ENCODE assay signal across 21 cellular contexts in the genomic region with DNA sequence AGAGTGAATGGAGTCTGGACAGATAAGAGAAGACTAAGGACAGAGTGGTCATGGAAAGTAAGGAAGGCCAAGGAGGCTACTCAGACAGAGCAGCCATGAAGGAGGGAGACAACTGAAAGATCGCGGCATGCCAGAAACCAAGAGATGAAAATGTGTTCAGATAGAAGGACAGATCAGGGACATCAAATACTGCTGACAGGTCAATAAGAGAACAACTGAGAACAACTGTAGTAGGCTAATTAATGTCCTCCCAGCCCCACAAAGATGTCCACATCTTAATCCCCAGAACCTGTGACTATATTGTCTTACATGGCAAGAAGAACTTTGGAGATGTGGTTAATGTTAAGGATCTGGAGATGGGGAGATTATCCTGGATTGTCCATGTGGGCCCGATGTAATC. TPM values are rescaled to one million over a fixed set of nuclear protein-coding genes. Genes with fewer than 3 reads are reported as not detected.
DNase-seq lines count a peak whose midpoint lies in the region; ATAC-seq and TF ChIP-seq lines count a peak whose summit lies in the region.
"Had no signal": no experiment of that assay in that cellular context is flagged by ENCODE, and none has a peak within 500 bp of the region (broad histone marks: within the 10 kb centered on the region; RNA-seq: fewer than 3 reads in every experiment).

No MANE protein-coding gene starts in this region.

- ATAC-seq in activated naive CD4-positive, alpha-beta T cell treated with anti-CD3 and anti-CD28 coated beads, Interleukin-2, amount 50 U/mL, for 72 hours, result no peak
- ATAC-seq: GM23338; stimulated activated memory B cell treated with anti-CD40 and anti-IgM and Interleukin-4, amounts not matched to agents 10 μg/mL and 1 μg/mL and 100 μg/mL, for 72 hours had no signal

- H3K27ac ChIP-seq in KOPT-K1 (ENCODE audit: low read depth, low read length, poor library complexity, severe bottlenecking) (peak overlapping the region; percentile 76), spleen (peak overlapping the region in 5 of 8 donors; percentile 30 to 72 (median 43))
- H3K27ac ChIP-seq: ovary, SK-N-MC had no signal

- CTCF ChIA-PET in activated naive CD4-positive, alpha-beta T cell treated with anti-CD3 and anti-CD28 coated beads, Interleukin-2, amount 10 ng/mL, durations not matched to agents 7 days and 5 days (lab: Charles Lee), result no interaction called here

- intact Hi-C loops in spleen (cut with DNase I; ENCODE audit: low total_unique reads), result no loop called here

- peaks cover 0 to 45% (median 6%) of the 10 kb centered on the region in 6 donors for H3K4me1 ChIP-seq in spleen

- H3K36me3 ChIP-seq in KOPT-K1 (ENCODE audit: insufficient read depth, low read length), result no peaks in the 10 kb centered on the region
- H3K36me3 ChIP-seq in spleen, result no peaks in the 10 kb centered on the region
- H3K36me3 ChIP-seq: ovary had no signal

- 91 to 100% (median 95%) methylated on average over 3 of the region's 3 CpGs for WGBS in spleen, 5 donors

- TF ChIP-seq CTCF in spleen (IDR thresholded peaks at IDR 0.05 in 8 of 11, conservative IDR thresholded peaks at IDR 0.05 in 3 of 11), result no peak

- no peak for DNase-seq in activated naive CD4-positive, alpha-beta T cell treated with anti-CD3 and anti-CD28 coated beads, Interleukin-2, amount 10 ng/mL, durations not matched to agents 7 days and 5 days
- DNase-seq in activated naive CD4-positive, alpha-beta T cell treated with anti-CD3 and anti-CD28 coated beads, Interleukin-2, amount 50 U/mL, for 16 hours, result no peak
- DNase-seq in activated naive CD4-positive, alpha-beta T cell treated with anti-CD3 and anti-CD28 coated beads, Interleukin-2, amount 50 U/mL, for 72 hours (ENCODE audit: low spot score in 2 of 2), result no peak
- no peak for DNase-seq in spleen
- DNase-seq in T-helper 9 cell, result no peak
- no peak for DNase-seq in COR-L47 (lab: John Stamatoyannopoulos, UW)
- DNase-seq: activated CD8-positive, alpha-beta memory T cell treated with anti-CD3 and anti-CD28 coated beads, Interleukin-2, amount 50 U/mL, for 4 hours; activated gamma-delta T cell treated with Interleukin-2 at 50 U/mL for 16 hours; central memory CD4-positive, alpha-beta T cell; dermis blood vessel endothelial cell; midbrain; NCI-H1436 treated with DMSO at 0.1 percent for 48 hours; NCI-H2107; NCI-H446 treated with DMSO at 0.1 percent for 48 hours; nephron progenitor cell; ovary; stimulated activated CD4-positive, alpha-beta T cell treated with anti-CD3 and anti-CD28 coated beads, Interleukin-2, amount 100 ng/mL, for 48 hours had no signal

- H3K9me3 ChIP-seq in KOPT-K1 (ENCODE audit: insufficient read depth, low read length, poor library complexity, severe bottlenecking), result peaks cover 4% of the 10 kb centered on the region
- no peaks in the 10 kb centered on the region for H3K9me3 ChIP-seq in spleen
- H3K9me3 ChIP-seq: ovary had no signal

- no peak overlapping the region for H3K4me3 ChIP-seq in spleen
- H3K4me3 ChIP-seq: GM23338, ovary, SK-N-MC had no signal

- TF ChIP-seq POLR2A in spleen (IDR thresholded peaks at IDR 0.05), result no peak

- H3K9me3 Mint-ChIP-seq in activated naive CD4-positive, alpha-beta T cell treated with anti-CD3 and anti-CD28 coated beads, Interleukin-2, amount 10 ng/mL, durations not matched to agents 7 days and 5 days, result peaks cover 14% of the 10 kb centered on the region
- peaks cover 15 to 27% of the 10 kb centered on the region in 2 donors for H3K9me3 Mint-ChIP-seq in activated naive CD4-positive, alpha-beta T cell treated with anti-CD3 and anti-CD28 coated beads, Interleukin-2, amount 50 U/mL, for 72 hours
- H3K9me3 Mint-ChIP-seq: GM23338; stimulated activated memory B cell treated with anti-CD40 and anti-IgM and Interleukin-4, amounts not matched to agents 10 μg/mL and 1 μg/mL and 100 μg/mL, for 72 hours had no signal

- peaks cover 72% of the 10 kb centered on the region for H3K4me1 Mint-ChIP-seq in activated naive CD4-positive, alpha-beta T cell treated with anti-CD3 and anti-CD28 coated beads, Interleukin-2, amount 10 ng/mL, durations not matched to agents 7 days and 5 days
- H3K4me1 Mint-ChIP-seq: GM23338; nephron progenitor cell; stimulated activated memory B cell treated with anti-CD40 and anti-IgM and Interleukin-4, amounts not matched to agents 10 μg/mL and 1 μg/mL and 100 μg/mL, for 72 hours had no signal

- H3K27me3 ChIP-seq in spleen (replicated peaks in 1 of 7), result no peaks in the 10 kb centered on the region
- H3K27me3 ChIP-seq: ovary had no signal

- peak overlapping the region; percentile 98 for H3K27ac Mint-ChIP-seq in activated naive CD4-positive, alpha-beta T cell treated with anti-CD3 and anti-CD28 coated beads, Interleukin-2, amount 10 ng/mL, durations not matched to agents 7 days and 5 days
- H3K27ac Mint-ChIP-seq in activated naive CD4-positive, alpha-beta T cell treated with anti-CD3 and anti-CD28 coated beads, Interleukin-2, amount 50 U/mL, for 72 hours, result peak overlapping the region; percentile 37 to 67
- H3K27ac Mint-ChIP-seq: GM23338; nephron progenitor cell; stimulated activated memory B cell treated with anti-CD40 and anti-IgM and Interleukin-4, amounts not matched to agents 10 μg/mL and 1 μg/mL and 100 μg/mL, for 72 hours had no signal

- no peaks in the 10 kb centered on the region for H3K27me3 Mint-ChIP-seq in activated naive CD4-positive, alpha-beta T cell treated with anti-CD3 and anti-CD28 coated beads, Interleukin-2, amount 10 ng/mL, durations not matched to agents 7 days and 5 days
- H3K27me3 Mint-ChIP-seq: stimulated activated memory B cell treated with anti-CD40 and anti-IgM and Interleukin-4, amounts not matched to agents 10 μg/mL and 1 μg/mL and 100 μg/mL, for 72 hours had no signal

- H3K4me3 Mint-ChIP-seq in activated naive CD4-positive, alpha-beta T cell treated with anti-CD3 and anti-CD28 coated beads, Interleukin-2, amount 10 ng/mL, durations not matched to agents 7 days and 5 days, result peak overlapping the region; percentile 27
- H3K4me3 Mint-ChIP-seq: GM23338; nephron progenitor cell; stimulated activated memory B cell treated with anti-CD40 and anti-IgM and Interleukin-4, amounts not matched to agents 10 μg/mL and 1 μg/mL and 100 μg/mL, for 72 hours had no signal

- H3K36me3 Mint-ChIP-seq in activated naive CD4-positive, alpha-beta T cell treated with anti-CD3 and anti-CD28 coated beads, Interleukin-2, amount 10 ng/mL, durations not matched to agents 7 days and 5 days, result peaks cover 21% of the 10 kb centered on the region
- H3K36me3 Mint-ChIP-seq in activated naive CD4-positive, alpha-beta T cell treated with anti-CD3 and anti-CD28 coated beads, Interleukin-2, amount 50 U/mL, for 72 hours, result peaks cover 0 to 26% of the 10 kb centered on the region in 2 donors
- H3K36me3 Mint-ChIP-seq: stimulated activated memory B cell treated with anti-CD40 and anti-IgM and Interleukin-4, amounts not matched to agents 10 μg/mL and 1 μg/mL and 100 μg/mL, for 72 hours had no signal

RNA-seq across cellular contexts. Expression of gene HELB, which starts 15.0 kb away (rescaled TPM):
- 10 to 100 TPM; 29.4 to 45.9 TPM for total RNA-seq in activated naive CD4-positive, alpha-beta T cell treated with anti-CD3 and anti-CD28 coated beads, Interleukin-2, amount 50 U/mL, for 72 hours
- total RNA-seq in spleen, result 10 to 100 TPM; 16.8 to 33.7 (median 20.5) TPM
- polyA plus RNA-seq in spleen, result 1 to 10 TPM in 2 of 3 donors, under 1 TPM in 1; 0.83 to 2.0 (median 1.3) TPM
